10 cellular contexts compared by ENCODE assay signal in genomic region chr4:26780524-26780923, GRCh38.
DNase-seq lines count a peak whose midpoint lies in the region; ATAC-seq, FAIRE-seq and TF ChIP-seq lines count a peak whose summit lies in the region.
"Had no signal": no experiment of that assay in that cellular context is flagged by ENCODE, and none has a peak within 500 bp of the region (broad histone marks: within the 10 kb centered on the region; RNA-seq: fewer than 3 reads in every experiment).

No MANE protein-coding gene starts in this region.

- H3K27ac ChIP-seq in ACC112 (ENCODE audit: low read depth, low read length), result peak overlapping the region; percentile 46
- H3K27ac ChIP-seq: esophagus muscularis mucosa had no signal

- FAIRE-seq in frontal cortex (lab: Jason Lieb, UNC), result no peak

- peaks cover 44% of the 10 kb centered on the region for H3K4me1 ChIP-seq in ACC112 (ENCODE audit: control insufficient read depth, insufficient read depth, low read length, unreplicated experiment)

- H3K4me3 ChIP-seq in ACC112 (ENCODE audit: low read depth, low read length) (no peak overlapping the region; the same call in 1 of the 2 replicates), choroid plexus epithelial cell (ENCODE audit: low read depth, low read length) (no peak overlapping the region)
- H3K4me3 ChIP-seq: esophagus muscularis mucosa had no signal

- DNase-seq in choroid plexus epithelial cell (ENCODE audit: low read depth) (peak; percentile 53), frontal cortex (ENCODE audit: low spot score in 2 of 2) (no peak), LoVo (ENCODE audit: low spot score) (no peak), NCI-H446 treated with DMSO at 0.1 percent for 48 hours (lab: John Stamatoyannopoulos, UW) (no peak)
- no peak for DNase-seq in activated effector memory CD4-positive, alpha-beta T cell treated with anti-CD3 and anti-CD28 coated beads, Interleukin-2, amount 50 U/mL, for 16 hours
- DNase-seq: activated CD4-positive, alpha-beta T cell treated with anti-CD3 and anti-CD28 coated beads, Interleukin-2, amount 50 U/mL, for 48 hours had no signal

- no peak for TF ChIP-seq CTCF in choroid plexus epithelial cell (conservative IDR thresholded peaks at IDR 0.05; ENCODE audit: low read depth, low read length)

- no peaks in the 10 kb centered on the region for H3K36me3 ChIP-seq in ACC112 (ENCODE audit: insufficient read depth, low read length)

- no peak overlapping the region for H2AFZ ChIP-seq in ACC112 (ENCODE audit: low read length, unreplicated experiment)

- peak; percentile 97 for ATAC-seq in GM19452 (IDR thresholded peaks at IDR 0.05; ENCODE audit: unreplicated experiment)
- ATAC-seq in HG03432 (IDR thresholded peaks at IDR 0.05; ENCODE audit: unreplicated experiment), result peak; percentile 97

- H3K27me3 ChIP-seq in ACC112 (ENCODE audit: insufficient read depth, low read length), result no peaks in the 10 kb centered on the region
- H3K27me3 ChIP-seq: esophagus muscularis mucosa had no signal

- H3K79me2 ChIP-seq in ACC112 (ENCODE audit: control insufficient read depth, insufficient read depth, low read length, unreplicated experiment), result no peaks in the 10 kb centered on the region
